ENCODE assay signal across 13 cellular contexts in the genomic region with DNA sequence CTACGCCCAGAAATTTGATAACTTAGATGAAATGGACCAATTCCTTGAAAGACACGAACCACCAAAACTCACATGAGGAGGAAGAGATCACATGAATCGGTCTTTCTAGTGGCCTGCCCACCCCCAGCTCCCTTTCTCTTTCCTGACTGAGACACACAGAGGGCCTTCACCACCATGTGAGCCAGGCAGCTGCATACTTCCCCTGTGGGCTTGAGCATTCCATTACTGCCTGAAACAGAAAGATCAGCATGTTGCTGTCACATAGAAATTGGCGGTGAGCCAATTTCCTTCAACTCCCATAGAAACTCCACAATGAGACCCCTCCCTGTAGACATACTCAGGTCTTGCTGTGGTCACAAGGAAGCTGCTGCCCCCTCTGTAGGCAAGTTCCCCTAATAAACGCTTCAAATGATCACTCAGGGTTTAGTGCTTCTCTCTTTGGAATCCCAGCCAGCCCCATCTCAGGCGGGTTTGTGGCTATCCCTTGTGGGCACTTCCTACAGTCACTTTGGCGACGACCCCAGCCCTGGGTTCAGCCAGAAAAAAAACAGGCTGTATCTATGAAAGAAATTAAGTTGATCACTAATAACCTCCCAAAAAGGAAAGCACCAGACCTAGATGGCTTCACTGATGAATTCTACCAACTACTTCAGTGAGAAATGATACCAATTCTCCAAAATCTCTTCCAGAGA.
DNase-seq lines count a peak whose midpoint lies in the region; ATAC-seq, FAIRE-seq and TF ChIP-seq lines count a peak whose summit lies in the region.
"Had no signal": no experiment of that assay in that cellular context is flagged by ENCODE, and none has a peak within 500 bp of the region (broad histone marks: within the 10 kb centered on the region; RNA-seq: fewer than 3 reads in every experiment).

No MANE protein-coding gene starts in this region.

- no peak overlapping the region for H3K4me3 ChIP-seq in BE2C (ENCODE audit: low read depth, low read length)
- H3K4me3 ChIP-seq in HepG2 (replicated peaks in 1 of 3; ENCODE audit: insufficient read depth in 1 of 3, low read depth in 2 of 3, low read length in 3 of 3): no peak overlapping the region
- H3K4me3 ChIP-seq: dorsolateral prefrontal cortex, vagina had no signal

- H3K36me3 ChIP-seq in BE2C (no peaks in the 10 kb centered on the region), HepG2 (replicated peaks in 1 of 2; ENCODE audit: control insufficient read depth in 1 of 2, insufficient read depth in 2 of 2, low read length in 2 of 2) (peaks cover 0 to 1% of the 10 kb centered on the region in 2 experiments; a peak in 1 of 5 replicates)
- H3K36me3 ChIP-seq: vagina had no signal

- CTCF ChIA-PET in HepG2 (lab: Yijun Ruan, JAX; ENCODE audit: low intra/inter-chr PET ratio, low total read pairs): no interaction called here

- DNase-seq in BE2C (peak; percentile 4), M059J (ENCODE audit: low read depth) (peak; percentile 11), astrocyte of the hippocampus (ENCODE audit: low read depth, low spot score) (peak; percentile 37), HepG2 (ENCODE audit: low spot score) (peak; percentile 9), dermis blood vessel endothelial cell (no peak), GM12891 (ENCODE audit: insufficient read length, low spot score) (no peak), OCI-M2 (lab: John Stamatoyannopoulos, UW; ENCODE audit: unreplicated experiment) (no peak)
- DNase-seq: H9, NCI-H2081 had no signal

- TF ChIP-seq CTCF in BE2C (IDR thresholded peaks at IDR 0.05; ENCODE audit: low read depth, low read length) (no peak), HepG2 (CRISPR knock-in tag; IDR thresholded peaks at IDR 0.05) (no peak)

- no peak overlapping the region for H3K27ac ChIP-seq in HepG2 (ENCODE audit: extremely low read length, insufficient read depth, low read length)
- H3K27ac ChIP-seq: dorsolateral prefrontal cortex, vagina had no signal

- H2AFZ ChIP-seq in HepG2 (ENCODE audit: low read length): no peak overlapping the region

- TF ChIP-seq EP300 in HepG2 (IDR thresholded peaks at IDR 0.05; ENCODE audit: low read depth in 2 of 2, low read length in 2 of 2) (no peak), HepG2 (CRISPR knock-in tag; IDR thresholded peaks at IDR 0.05; ENCODE audit: borderline replicate concordance) (no peak)

- ATAC-seq in HepG2: no peak
- no peak for ATAC-seq in GM19452 (IDR thresholded peaks at IDR 0.05; ENCODE audit: unreplicated experiment)

- in situ Hi-C loops in HepG2 (cut with HindIII; ENCODE audit: extremely low pct_ligation_motif_present, low pct_unique_long_range_greater_than_20kb): no loop called here

- WGBS in HepG2 (ENCODE audit: low lambda C conversion rate): 100% methylated on average over 7 of the region's 8 CpGs

- H3K4me1 ChIP-seq in BE2C (no peaks in the 10 kb centered on the region), HepG2 (ENCODE audit: insufficient read depth, low read length) (peaks cover 23% of the 10 kb centered on the region)

- POLR2A ChIA-PET in HepG2 (lab: Yijun Ruan, JAX): no interaction called here

- TF ChIP-seq POLR2A in HepG2 (IDR thresholded peaks at IDR 0.05; ENCODE audit: insufficient read depth in 1 of 2, low read depth in 2 of 2, low read length in 2 of 2): no peak
- TF ChIP-seq POLR2A in GM12891 (IDR thresholded peaks at IDR 0.05; ENCODE audit: low read depth, low read length): no peak

- no peaks in the 10 kb centered on the region for H3K27me3 ChIP-seq in BE2C
- no peaks in the 10 kb centered on the region for H3K27me3 ChIP-seq in HepG2 (ENCODE audit: control insufficient read depth in 1 of 2, insufficient read depth in 2 of 2, low read length in 2 of 2)
- H3K27me3 ChIP-seq: dorsolateral prefrontal cortex, vagina had no signal

- no TSS peak for BruUV-seq in HepG2 (replicated peaks; lab: Mats Ljungman, UMichigan)

- no peaks in the 10 kb centered on the region; the same call in 1 of the 2 replicates for H3K9me3 ChIP-seq in BE2C
- H3K9me3 ChIP-seq in HepG2 (ENCODE audit: low read length): peaks cover 37% of the 10 kb centered on the region

- peaks cover 15% of the 10 kb centered on the region for H3K79me2 ChIP-seq in HepG2 (ENCODE audit: insufficient read depth, low read length)

- intact Hi-C loops in HepG2 (cut with micrococcal nuclease; ENCODE audit: unreplicated experiment): no loop called here

- no peak for FAIRE-seq in HepG2 (lab: Jason Lieb, UNC)
- no peak for FAIRE-seq in GM12891 (lab: Jason Lieb, UNC)
- FAIRE-seq: RCC 7860 had no signal

- H4K20me1 ChIP-seq in HepG2 (ENCODE audit: insufficient read depth, low read length): no peaks in the 10 kb centered on the region

- H3K4me2 ChIP-seq in HepG2 (ENCODE audit: low read depth, low read length): no peak overlapping the region

- H3K9ac ChIP-seq in HepG2 (ENCODE audit: insufficient read depth, low read depth, low read length): no peak overlapping the region

- TF ChIP-seq RAD21 in HepG2 (CRISPR knock-in tag; IDR thresholded peaks at IDR 0.05): no peak

TF ChIP-seq in HepG2, 621 proteins besides CTCF, POLR2A, EP300 and RAD21:
- TF ChIP-seq, protein P1, sequence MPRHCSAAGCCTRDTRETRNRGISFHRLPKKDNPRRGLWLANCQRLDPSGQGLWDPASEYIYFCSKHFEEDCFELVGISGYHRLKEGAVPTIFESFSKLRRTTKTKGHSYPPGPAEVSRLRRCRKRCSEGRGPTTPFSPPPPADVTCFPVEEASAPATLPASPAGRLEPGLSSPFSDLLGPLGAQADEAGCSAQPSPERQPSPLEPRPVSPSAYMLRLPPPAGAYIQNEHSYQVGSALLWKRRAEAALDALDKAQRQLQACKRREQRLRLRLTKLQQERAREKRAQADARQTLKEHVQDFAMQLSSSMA (CRISPR knock-in tag; IDR thresholded peaks at IDR 0.05): no peak
- TF ChIP-seq ARNT (IDR thresholded peaks at IDR 0.05) (no peak), SIX1 (CRISPR knock-in tag; IDR thresholded peaks at IDR 0.05; ENCODE audit: borderline replicate concordance) (no peak), ZNF20 (CRISPR knock-in tag; IDR thresholded peaks at IDR 0.05) (no peak), GATA4 (IDR thresholded peaks at IDR 0.05; ENCODE audit: borderline replicate concordance, low read depth) (no peak), LCORL (IDR thresholded peaks at IDR 0.05) (peak; percentile 72), LCORL (CRISPR knock-in tag; IDR thresholded peaks at IDR 0.05) (no peak)
- TF ChIP-seq, protein P2, sequence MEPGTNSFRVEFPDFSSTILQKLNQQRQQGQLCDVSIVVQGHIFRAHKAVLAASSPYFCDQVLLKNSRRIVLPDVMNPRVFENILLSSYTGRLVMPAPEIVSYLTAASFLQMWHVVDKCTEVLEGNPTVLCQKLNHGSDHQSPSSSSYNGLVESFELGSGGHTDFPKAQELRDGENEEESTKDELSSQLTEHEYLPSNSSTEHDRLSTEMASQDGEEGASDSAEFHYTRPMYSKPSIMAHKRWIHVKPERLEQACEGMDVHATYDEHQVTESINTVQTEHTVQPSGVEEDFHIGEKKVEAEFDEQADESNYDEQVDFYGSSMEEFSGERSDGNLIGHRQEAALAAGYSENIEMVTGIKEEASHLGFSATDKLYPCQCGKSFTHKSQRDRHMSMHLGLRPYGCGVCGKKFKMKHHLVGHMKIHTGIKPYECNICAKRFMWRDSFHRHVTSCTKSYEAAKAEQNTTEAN (CRISPR knock-in tag; conservative IDR thresholded peaks at IDR 0.05): no peak
TF ChIP-seq in HepG2: peak in this region for 1.

TF ChIP-seq in GM12891, 5 proteins besides CTCF, POLR2A, EP300 and RAD21:
- TF ChIP-seq PAX5 (IDR thresholded peaks at IDR 0.05; ENCODE audit: insufficient read depth, low read length, severe bottlenecking): no peak
- no peak for TF ChIP-seq POU2F2 (IDR thresholded peaks at IDR 0.05; ENCODE audit: low read depth, low read length)
- no peak for TF ChIP-seq POLR2AphosphoS5 (IDR thresholded peaks at IDR 0.05; ENCODE audit: low read depth, low read length)
- no peak for TF ChIP-seq TAF1 (IDR thresholded peaks at IDR 0.05; ENCODE audit: low read depth, low read length)
TF ChIP-seq in GM12891: peak in this region for 0.

Comparison
In these comparisons a context has a peak if more than half of its experiments do, and no peak if none do; other contexts are left out.
1. DNase-seq: peak in BE2C (single experiment), M059J (single experiment), astrocyte of the hippocampus (single experiment) and HepG2 (single experiment); none in dermis blood vessel endothelial cell (single experiment), GM12891 (single experiment) and OCI-M2 (single experiment).